Comparison of ENCODE assay signal across 15 cellular contexts in the genomic region with DNA sequence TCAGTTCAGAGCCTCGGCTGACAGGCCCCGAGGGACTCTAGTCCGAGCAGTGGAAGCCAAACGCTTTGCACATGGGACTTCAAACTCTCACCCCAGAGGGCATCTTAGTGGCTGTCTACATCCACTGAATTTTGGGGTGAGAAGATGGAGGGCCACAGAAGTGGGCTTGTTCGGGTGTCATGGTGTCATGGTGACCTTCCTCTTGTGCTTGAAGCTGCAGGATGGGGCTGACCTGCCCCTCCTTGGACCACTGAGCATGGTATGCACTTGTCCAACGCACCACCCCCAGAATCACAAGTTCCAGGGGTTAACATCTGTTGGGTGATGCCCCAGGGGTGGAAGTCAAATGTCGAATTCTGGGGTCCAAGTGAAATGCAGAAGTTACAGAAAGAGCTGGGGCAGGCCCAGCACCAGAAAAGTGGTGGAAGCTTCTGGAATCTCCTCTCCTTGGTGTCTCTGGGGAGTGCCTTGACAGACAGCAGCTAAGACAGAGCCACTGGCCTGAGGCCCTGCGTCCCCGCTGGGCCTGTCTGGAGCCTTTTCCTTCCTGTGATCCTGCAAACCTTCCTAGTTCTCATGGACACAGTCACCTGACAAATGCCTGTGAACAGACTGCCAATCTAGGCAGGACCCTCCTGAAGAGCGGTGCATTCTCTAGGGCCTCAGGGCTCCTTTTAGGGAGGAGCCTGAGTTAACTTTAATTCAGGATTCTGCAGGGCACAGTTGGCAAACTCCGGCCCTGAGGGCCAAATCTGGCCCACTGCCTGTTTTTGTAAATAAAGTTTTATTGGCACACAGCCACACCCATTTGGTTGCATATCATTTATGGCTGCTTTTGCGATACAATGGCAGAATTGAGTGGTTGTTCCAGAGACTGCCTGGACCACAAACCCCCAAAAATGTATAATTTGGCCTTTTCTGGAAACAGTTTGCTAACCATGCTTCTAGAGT.
"Had no signal": no experiment of that assay in that cellular context is flagged by ENCODE, and none has a peak within 500 bp of the region (broad histone marks: within the 10 kb centered on the region; RNA-seq: fewer than 3 reads in every experiment).

No MANE protein-coding gene starts in this region.

- H3K27me3 ChIP-seq: adrenal gland, dorsolateral prefrontal cortex, ovary, upper lobe of left lung had no signal

- H3K4me1 ChIP-seq: adrenal gland had no signal

- H3K9me3 ChIP-seq: adrenal gland, ovary, upper lobe of left lung had no signal

- ATAC-seq: activated T-helper 17 cell treated with anti-CD3 and anti-CD28 coated beads, Interleukin-2, amount 50 U/mL, for 72 hours; esophagus mucosa; stimulated activated effector memory CD8-positive, alpha-beta T cell treated with anti-CD3 and anti-CD28 coated beads, Interleukin-12 subunit alpha, Interleukin-12 subunit beta, amount 100 ng/mL, for 72 hours had no signal

- H3K4me3 Mint-ChIP-seq: activated CD4-positive, alpha-beta memory T cell treated with anti-CD3 and anti-CD28 coated beads for 36 hours; activated T-helper 17 cell treated with anti-CD3 and anti-CD28 coated beads, Interleukin-2, amount 50 U/mL, for 72 hours; neural crest cell; stimulated activated effector memory CD8-positive, alpha-beta T cell treated with anti-CD3 and anti-CD28 coated beads, Interleukin-12 subunit alpha, Interleukin-12 subunit beta, amount 100 ng/mL, for 72 hours had no signal

- DNase-seq: activated CD4-positive, alpha-beta memory T cell treated with anti-CD3 and anti-CD28 coated beads for 36 hours; activated CD4-positive, alpha-beta T cell treated with anti-CD3 and anti-CD28 coated beads for 1 hour; activated naive CD4-positive, alpha-beta T cell treated with anti-CD3 and anti-CD28 coated beads, Interleukin-2, amount 50 U/mL, for 16 hours; activated T-cell treated with anti-CD3 and anti-CD28 coated beads for 4 hours; cerebellar nuclear complex; T1000; upper lobe of left lung had no signal

- H3K36me3 ChIP-seq: adrenal gland, ovary had no signal

- H3K4me3 ChIP-seq: adrenal gland, dorsolateral prefrontal cortex, ovary, skin epidermis, upper lobe of left lung had no signal

- H3K27me3 Mint-ChIP-seq: activated CD4-positive, alpha-beta memory T cell treated with anti-CD3 and anti-CD28 coated beads for 36 hours; activated T-helper 17 cell treated with anti-CD3 and anti-CD28 coated beads, Interleukin-2, amount 50 U/mL, for 72 hours had no signal

- H3K27ac Mint-ChIP-seq: activated CD4-positive, alpha-beta memory T cell treated with anti-CD3 and anti-CD28 coated beads for 36 hours; activated T-helper 17 cell treated with anti-CD3 and anti-CD28 coated beads, Interleukin-2, amount 50 U/mL, for 72 hours; stimulated activated effector memory CD8-positive, alpha-beta T cell treated with anti-CD3 and anti-CD28 coated beads, Interleukin-12 subunit alpha, Interleukin-12 subunit beta, amount 100 ng/mL, for 72 hours had no signal

- H3K9me3 Mint-ChIP-seq: activated CD4-positive, alpha-beta memory T cell treated with anti-CD3 and anti-CD28 coated beads for 36 hours; activated T-helper 17 cell treated with anti-CD3 and anti-CD28 coated beads, Interleukin-2, amount 50 U/mL, for 72 hours; neural crest cell; stimulated activated effector memory CD8-positive, alpha-beta T cell treated with anti-CD3 and anti-CD28 coated beads, Interleukin-12 subunit alpha, Interleukin-12 subunit beta, amount 100 ng/mL, for 72 hours had no signal

- H3K27ac ChIP-seq: adrenal gland, ovary, skin epidermis, upper lobe of left lung had no signal

- H3K36me3 Mint-ChIP-seq: activated CD4-positive, alpha-beta memory T cell treated with anti-CD3 and anti-CD28 coated beads for 36 hours; stimulated activated effector memory CD8-positive, alpha-beta T cell treated with anti-CD3 and anti-CD28 coated beads, Interleukin-12 subunit alpha, Interleukin-12 subunit beta, amount 100 ng/mL, for 72 hours had no signal
